8 cellular contexts compared by ENCODE assay signal in genomic region chr1:171644805-171645483, GRCh38. TPM values are rescaled to one million over a fixed set of nuclear protein-coding genes. Genes with fewer than 3 reads are reported as not detected.
DNase-seq lines count a peak whose midpoint lies in the region; ATAC-seq and TF ChIP-seq lines count a peak whose summit lies in the region.

No MANE protein-coding gene starts in this region.

- H3K36me3 ChIP-seq in GM23338 (ENCODE audit: insufficient read depth), result no peaks in the 10 kb centered on the region
- H3K36me3 ChIP-seq in heart right ventricle, result no peaks in the 10 kb centered on the region
- no peaks in the 10 kb centered on the region for H3K36me3 ChIP-seq in psoas muscle (ENCODE audit: insufficient read depth in 1 of 2, low read depth in 1 of 2)
- no peaks in the 10 kb centered on the region for H3K36me3 ChIP-seq in urinary bladder (ENCODE audit: insufficient read depth)

- H3K36me3 Mint-ChIP-seq in GM23338 (ENCODE audit: low read depth), result no peaks in the 10 kb centered on the region

- intact Hi-C loops in heart right ventricle (cut with DNase I) (loop anchor here (1.0 to 10.0 kb wide), 11 partner anchors 70 to 342 kb away; partner anchors contain the start of genes METTL13 (in 6 of the 10) and VAMP4 (in 1 of the 10)), psoas muscle (cut with DNase I) (loop anchor here (1.0 to 10.0 kb wide), 5 partner anchors 71 to 337 kb away; partner anchors contain the start of genes METTL13 (in 2 of the 2) and VAMP4 (in 2 of the 2))

- no peaks in the 10 kb centered on the region for H3K9me3 Mint-ChIP-seq in GM23338

- no peaks in the 10 kb centered on the region for H3F3A ChIP-seq in GM23338 (replicated peaks; ENCODE audit: low read depth)

- H3K9me2 ChIP-seq in GM23338 (ENCODE audit: insufficient read depth), result no peaks in the 10 kb centered on the region

- peak; percentile 81 to 99 for TF ChIP-seq CTCF in GM23338 (conservative IDR thresholded peaks at IDR 0.05; ENCODE audit: low read depth in 2 of 2)
- peak; percentile 71 to 89 (median 80) for TF ChIP-seq CTCF in heart right ventricle (IDR thresholded peaks at IDR 0.05)
- peak; percentile 82 for TF ChIP-seq CTCF in psoas muscle (IDR thresholded peaks at IDR 0.05)

- H3K27ac ChIP-seq in GM23338 (ENCODE audit: low read depth) (no peak overlapping the region), heart right ventricle (peak overlapping the region; percentile 46 to 91 (median 82)), psoas muscle (peak overlapping the region; percentile 68), urinary bladder (ENCODE audit: low read depth) (peak overlapping the region; percentile 30)

- peak overlapping the region; percentile 61; the same call in 1 of the 2 replicates for H3K4me2 ChIP-seq in GM23338

- no peaks in the 10 kb centered on the region for H3K9me3 ChIP-seq in heart right ventricle
- no peaks in the 10 kb centered on the region for H3K9me3 ChIP-seq in psoas muscle

- DNase-seq in Caki2 (ENCODE audit: low read depth) (peak; percentile 72), GM23338 (ENCODE audit: low spot score) (peak; percentile 98), NCI-H128 (lab: John Stamatoyannopoulos, UW; ENCODE audit: unreplicated experiment) (peak; percentile 85), SKM-1 treated with dmso at 0.1 percent for 144 hours (lab: John Stamatoyannopoulos, UW; ENCODE audit: unreplicated experiment) (peak; percentile 84), heart right ventricle (peak; percentile 60 to 87), psoas muscle (peak; percentile 70 to 81)
- peak; percentile 26 for DNase-seq in activated naive CD8-positive, alpha-beta T cell treated with anti-CD3 and anti-CD28 coated beads, Interleukin-2, amount 50 U/mL, for 16 hours (ENCODE audit: low read depth, low spot score)

- in situ Hi-C loops in Caki2 (cut with HindIII; ENCODE audit: low pct_unique_long_range_greater_than_20kb, low sequenced_read_pairs), result loop anchor here (25.0 kb wide), 1 partner anchor 342 kb away; no protein-coding TSS in a partner anchor

- peaks cover 21% of the 10 kb centered on the region for H3K4me1 ChIP-seq in GM23338 (ENCODE audit: insufficient read depth)
- peaks cover 5 to 25% (median 17%) of the 10 kb centered on the region in 9 donors for H3K4me1 ChIP-seq in heart right ventricle
- H3K4me1 ChIP-seq in psoas muscle, result peaks cover 15% of the 10 kb centered on the region
- H3K4me1 ChIP-seq in urinary bladder (ENCODE audit: insufficient read depth), result no peaks in the 10 kb centered on the region

- H3K4me1 Mint-ChIP-seq in GM23338, result peaks cover 17% of the 10 kb centered on the region

- H3K27me3 ChIP-seq in GM23338 (ENCODE audit: insufficient read depth) (no peaks in the 10 kb centered on the region), heart right ventricle (no peaks in the 10 kb centered on the region), psoas muscle (ENCODE audit: insufficient read depth in 3 of 3, low read length in 2 of 3) (no peaks in the 10 kb centered on the region)

- ATAC-seq in GM23338, result peak; percentile 76
- peak; percentile 75 to 94 (median 86) for ATAC-seq in heart right ventricle
- ATAC-seq in psoas muscle, result peak; percentile 88 to 91 (median 90)

- peaks cover 6% of the 10 kb centered on the region for H3K27me3 Mint-ChIP-seq in GM23338 (ENCODE audit: insufficient read depth, low read depth, poor library complexity)

- H2AFZ ChIP-seq in GM23338, result peak overlapping the region; percentile 99

- H3K79me2 ChIP-seq in GM23338 (replicated peaks; ENCODE audit: insufficient read depth), result no peaks in the 10 kb centered on the region

- peak overlapping the region; percentile 47; the same call in 1 of the 2 replicates for H3K27ac Mint-ChIP-seq in GM23338

- H3K4me3 ChIP-seq in GM23338, result no peak overlapping the region
- H3K4me3 ChIP-seq in heart right ventricle, result peak overlapping the region in 2 of 10 donors; percentile 21 to 25
- H3K4me3 ChIP-seq in psoas muscle, result peak overlapping the region; percentile 43
- no peak overlapping the region for H3K4me3 ChIP-seq in urinary bladder (ENCODE audit: low read depth, low read length)

- no peaks in the 10 kb centered on the region for H4K20me1 ChIP-seq in GM23338 (replicated peaks; ENCODE audit: insufficient read depth)

- 14% methylated on average over 15 of the region's 15 CpGs for WGBS in heart right ventricle, 2 donors
- WGBS in psoas muscle, 3 donors, result 12 to 18% (median 15%) methylated on average over 15 of the region's 15 CpGs
- WGBS in urinary bladder, result 16% methylated on average over 15 of the region's 15 CpGs

- peak overlapping the region; percentile 20; the same call in 1 of the 3 replicates for H3K4me3 Mint-ChIP-seq in GM23338

TF ChIP-seq in GM23338, 12 proteins besides CTCF, POLR2A, EP300 and RAD21 (continues in another document):
- TF ChIP-seq POLR2AphosphoS5 (IDR thresholded peaks at IDR 0.05; ENCODE audit: low read depth) (no peak), JUNB (IDR thresholded peaks at IDR 0.05; ENCODE audit: unreplicated experiment) (no peak), EZH2phosphoT487 (IDR thresholded peaks at IDR 0.05; ENCODE audit: unreplicated experiment) (no peak), STAT1 (IDR thresholded peaks at IDR 0.05; ENCODE audit: unreplicated experiment) (no peak), ZNF331 (CRISPR knock-in tag; IDR thresholded peaks at IDR 0.05; ENCODE audit: low read depth) (no peak), NANOG (IDR thresholded peaks at IDR 0.05; ENCODE audit: borderline replicate concordance) (no peak), ETS1 (IDR thresholded peaks at IDR 0.05) (no peak), EZH2 (IDR thresholded peaks at IDR 0.05; ENCODE audit: low read depth, unreplicated experiment) (no peak), ZNF114 (CRISPR knock-in tag; IDR thresholded peaks at IDR 0.05) (no peak), REST (IDR thresholded peaks at IDR 0.05; ENCODE audit: unreplicated experiment) (no peak)

RNA-seq across cellular contexts. Expression of gene MYOC, which starts 7.5 kb away (rescaled TPM):
- total RNA-seq in Caki2 (2014; rRNA removed; shearing (Covaris generic); ENCODE audit: low replicate concordance), result not detected in 2 replicates
- total RNA-seq in GM23338 (2014; rRNA removed; shearing (Covaris generic)), result not detected in 2 replicates
- not detected in 2 replicates for polyA plus RNA-seq in GM23338 (2016; fragmentation: Nextera tagmentation; extraction: Ambion mirVana)
- 1 to 10 TPM in 9 of 10 donors, under 1 TPM in 1; 0.93 to 7.5 (median 2.7) TPM for total RNA-seq in heart right ventricle
- polyA plus RNA-seq in heart right ventricle, result 1 to 10 TPM in 1 of 2 donors, under 1 TPM in 1; 0.80 to 3.7 TPM
- total RNA-seq in psoas muscle, result 10 to 100 TPM in 1 of 4 donors, 1 to 10 TPM in 3; 3.1 to 12.6 (median 5.1) TPM
- 1 to 10 TPM; 1.1 to 2.4 (median 1.5) TPM for polyA plus RNA-seq in psoas muscle
- 1.4 TPM for total RNA-seq in urinary bladder
- 32.2 TPM for polyA plus RNA-seq in urinary bladder

RNA-seq across cellular contexts. Expression of gene MYOCOS, which starts 22.9 kb away (rescaled TPM):
- total RNA-seq in Caki2 (2014; rRNA removed; shearing (Covaris generic); ENCODE audit: low replicate concordance), result not detected in 2 replicates
- not detected in 2 replicates for total RNA-seq in GM23338 (2014; rRNA removed; shearing (Covaris generic))
- polyA plus RNA-seq in GM23338 (2016; fragmentation: Nextera tagmentation; extraction: Ambion mirVana), result not detected in 2 replicates
- total RNA-seq in heart right ventricle, result not detected
- not detected for polyA plus RNA-seq in heart right ventricle
- total RNA-seq in psoas muscle, result under 1 TPM in 1 of 4 donors, not detected in 3; 0.10 TPM
- polyA plus RNA-seq in psoas muscle, result not detected
- total RNA-seq in urinary bladder, result not detected
- not detected for polyA plus RNA-seq in urinary bladder

Comparison
In these comparisons a context has a peak if more than half of its experiments do, and no peak if none do; other contexts are left out.
1. DNase-seq: peak in every context shown above with its lines; median percentile 98 in GM23338; 85 in NCI-H128; 84 in SKM-1 treated with dmso at 0.1 percent for 144 hours; 76 in psoas muscle; 74 in heart right ventricle; 72 in Caki2; 26 in activated naive CD8-positive, alpha-beta T cell treated with anti-CD3 and anti-CD28 coated beads, Interleukin-2, amount 50 U/mL, for 16 hours.